Comparison of ENCODE assay signal across 20 cellular contexts in genomic region chr4:108377021-108377420, GRCh38.
"Had no signal": no experiment of that assay in that cellular context is flagged by ENCODE, and none has a peak within 500 bp of the region (broad histone marks: within the 10 kb centered on the region; RNA-seq: fewer than 3 reads in every experiment).

No MANE protein-coding gene starts in this region.

- H3K36me3 ChIP-seq: esophagus muscularis mucosa, heart right ventricle, left ventricle myocardium inferior, thyroid gland had no signal

- DNase-seq: activated CD4-positive, alpha-beta memory T cell treated with anti-CD3 and anti-CD28 coated beads for 36 hours; activated CD8-positive, alpha-beta memory T cell treated with anti-CD3 and anti-CD28 coated beads, Interleukin-2, amount 10 ng/mL, durations not matched to agents 7 days and 5 days; activated naive CD4-positive, alpha-beta T cell treated with Interleukin-2 at 50 U/mL for 16 hours; body of pancreas; dermis blood vessel endothelial cell; effector memory CD4-positive, alpha-beta T cell; heart right ventricle; immature natural killer cell; kidney glomerular epithelial cell; left ventricle myocardium inferior; mammary epithelial cell; stimulated activated CD4-positive, alpha-beta T cell treated with anti-CD3 and anti-CD28 coated beads, Interleukin-12 subunit alpha, Interleukin-12 subunit beta, amount 100 ng/mL, for 4 hours; stimulated activated CD4-positive, alpha-beta T cell treated with anti-CD3 and anti-CD28 coated beads, Interleukin-1b, Interleukin-23, amount 100 ng/mL, for 48 hours; stimulated activated CD8-positive, alpha-beta memory T cell treated with anti-CD3 and anti-CD28 coated beads, Interleukin-4, amount 100 ng/mL, for 48 hours; stimulated activated naive CD4-positive, alpha-beta T cell; thyroid gland had no signal

- H3K4me1 ChIP-seq: body of pancreas, esophagus muscularis mucosa, heart right ventricle, left ventricle myocardium inferior, thyroid gland had no signal

- H3K27me3 ChIP-seq: body of pancreas, thyroid gland had no signal

- H3K4me3 Mint-ChIP-seq: activated CD4-positive, alpha-beta memory T cell treated with anti-CD3 and anti-CD28 coated beads for 36 hours; activated CD8-positive, alpha-beta memory T cell treated with anti-CD3 and anti-CD28 coated beads, Interleukin-2, amount 10 ng/mL, durations not matched to agents 7 days and 5 days; immature natural killer cell; neural crest cell had no signal

- ATAC-seq: activated CD8-positive, alpha-beta memory T cell treated with anti-CD3 and anti-CD28 coated beads, Interleukin-2, amount 10 ng/mL, durations not matched to agents 7 days and 5 days; body of pancreas; heart right ventricle had no signal

- H3K36me3 Mint-ChIP-seq: activated CD4-positive, alpha-beta memory T cell treated with anti-CD3 and anti-CD28 coated beads for 36 hours; activated CD8-positive, alpha-beta memory T cell treated with anti-CD3 and anti-CD28 coated beads, Interleukin-2, amount 10 ng/mL, durations not matched to agents 7 days and 5 days; immature natural killer cell had no signal

- H3K27ac Mint-ChIP-seq: activated CD4-positive, alpha-beta memory T cell treated with anti-CD3 and anti-CD28 coated beads for 36 hours; activated CD8-positive, alpha-beta memory T cell treated with anti-CD3 and anti-CD28 coated beads, Interleukin-2, amount 10 ng/mL, durations not matched to agents 7 days and 5 days; activated T-helper 2 cell treated with anti-CD3 and anti-CD28 coated beads, Interferon-gamma antibody, Interleukin-2, Interleukin-4, amounts not matched to agents 10 μg/mL and 5 μg/mL and 100 μg/mL, durations not matched to agents 14 hours and 24 hours and 36 hours; immature natural killer cell; progenitor cell of endocrine pancreas had no signal

- H3K27me3 Mint-ChIP-seq: activated CD4-positive, alpha-beta memory T cell treated with anti-CD3 and anti-CD28 coated beads for 36 hours had no signal

- H3K9me3 Mint-ChIP-seq: activated CD4-positive, alpha-beta memory T cell treated with anti-CD3 and anti-CD28 coated beads for 36 hours; activated T-helper 2 cell treated with anti-CD3 and anti-CD28 coated beads, Interferon-gamma antibody, Interleukin-2, Interleukin-4, amounts not matched to agents 10 μg/mL and 5 μg/mL and 100 μg/mL, durations not matched to agents 14 hours and 24 hours and 36 hours; immature natural killer cell; neural crest cell had no signal

- H3K4me3 ChIP-seq: body of pancreas, esophagus muscularis mucosa, heart right ventricle, left ventricle myocardium inferior, thyroid gland had no signal

- H3K27ac ChIP-seq: body of pancreas, esophagus muscularis mucosa, heart right ventricle, left ventricle myocardium inferior, thyroid gland had no signal
